15 cellular contexts compared by ENCODE assay signal in genomic region chr6:165183496-165184140, GRCh38.
"Had no signal": no experiment of that assay in that cellular context is flagged by ENCODE, and none has a peak within 500 bp of the region (broad histone marks: within the 10 kb centered on the region; RNA-seq: fewer than 3 reads in every experiment).

No MANE protein-coding gene starts in this region.

- H3K36me3 Mint-ChIP-seq: activated naive CD8-positive, alpha-beta T cell treated with anti-CD3 and anti-CD28 coated beads for 36 hours; brain; naive B cell; type B pancreatic cell had no signal

- H3K4me3 ChIP-seq: esophagus muscularis mucosa had no signal

- DNase-seq: activated CD4-positive, alpha-beta T cell treated with anti-CD3 and anti-CD28 coated beads, Interleukin-2, amount 10 ng/mL, durations not matched to agents 7 days and 5 days; activated CD8-positive, alpha-beta memory T cell treated with anti-CD3 and anti-CD28 coated beads, Interleukin-2, amount 50 U/mL, for 48 hours; activated naive CD8-positive, alpha-beta T cell treated with anti-CD3 and anti-CD28 coated beads for 36 hours; mammary epithelial cell; naive B cell; stimulated activated CD4-positive, alpha-beta T cell treated with anti-CD3 and anti-CD28 coated beads, Interleukin-15, amount 100 ng/mL, for 24 hours; stimulated activated CD4-positive, alpha-beta T cell treated with anti-CD3 and anti-CD28 coated beads, Interleukin-4, amount 100 ng/mL, for 1 hour; stimulated activated naive CD4-positive, alpha-beta T cell; SW 1271 had no signal

- ATAC-seq: left lobe of liver had no signal

- H3K9me3 ChIP-seq: esophagus muscularis mucosa had no signal

- H3K4me1 Mint-ChIP-seq: activated CD4-positive, alpha-beta T cell treated with anti-CD3 and anti-CD28 coated beads, Interleukin-2, amount 10 ng/mL, durations not matched to agents 7 days and 5 days; activated naive CD8-positive, alpha-beta T cell treated with anti-CD3 and anti-CD28 coated beads for 36 hours; naive B cell had no signal

- H3K27ac ChIP-seq: esophagus muscularis mucosa, parathyroid adenoma had no signal

- H3K36me3 ChIP-seq: esophagus muscularis mucosa had no signal

- H3K9me3 Mint-ChIP-seq: type B pancreatic cell had no signal

- H3K27ac Mint-ChIP-seq: activated CD4-positive, alpha-beta T cell treated with anti-CD3 and anti-CD28 coated beads, Interleukin-2, amount 10 ng/mL, durations not matched to agents 7 days and 5 days; activated naive CD8-positive, alpha-beta T cell treated with anti-CD3 and anti-CD28 coated beads for 36 hours; T-helper 2 cell treated with Interferon-gamma antibody and Interleukin-4, amounts not matched to agents 5 μg/mL and 100 μg/mL, for 36 hours; type B pancreatic cell had no signal

- H3K27me3 Mint-ChIP-seq: activated CD4-positive, alpha-beta T cell treated with anti-CD3 and anti-CD28 coated beads, Interleukin-2, amount 10 ng/mL, durations not matched to agents 7 days and 5 days; activated naive CD8-positive, alpha-beta T cell treated with anti-CD3 and anti-CD28 coated beads for 36 hours; naive B cell; type B pancreatic cell had no signal

- H3K4me1 ChIP-seq: esophagus muscularis mucosa, parathyroid adenoma had no signal

- H3K27me3 ChIP-seq: esophagus muscularis mucosa had no signal

- H3K4me3 Mint-ChIP-seq: activated CD4-positive, alpha-beta T cell treated with anti-CD3 and anti-CD28 coated beads, Interleukin-2, amount 10 ng/mL, durations not matched to agents 7 days and 5 days; activated naive CD8-positive, alpha-beta T cell treated with anti-CD3 and anti-CD28 coated beads for 36 hours; brain; naive B cell; T-helper 2 cell treated with Interferon-gamma antibody and Interleukin-4, amounts not matched to agents 5 μg/mL and 100 μg/mL, for 36 hours; type B pancreatic cell had no signal
